ENCODE assay signal across 8 cellular contexts in the genomic region with DNA sequence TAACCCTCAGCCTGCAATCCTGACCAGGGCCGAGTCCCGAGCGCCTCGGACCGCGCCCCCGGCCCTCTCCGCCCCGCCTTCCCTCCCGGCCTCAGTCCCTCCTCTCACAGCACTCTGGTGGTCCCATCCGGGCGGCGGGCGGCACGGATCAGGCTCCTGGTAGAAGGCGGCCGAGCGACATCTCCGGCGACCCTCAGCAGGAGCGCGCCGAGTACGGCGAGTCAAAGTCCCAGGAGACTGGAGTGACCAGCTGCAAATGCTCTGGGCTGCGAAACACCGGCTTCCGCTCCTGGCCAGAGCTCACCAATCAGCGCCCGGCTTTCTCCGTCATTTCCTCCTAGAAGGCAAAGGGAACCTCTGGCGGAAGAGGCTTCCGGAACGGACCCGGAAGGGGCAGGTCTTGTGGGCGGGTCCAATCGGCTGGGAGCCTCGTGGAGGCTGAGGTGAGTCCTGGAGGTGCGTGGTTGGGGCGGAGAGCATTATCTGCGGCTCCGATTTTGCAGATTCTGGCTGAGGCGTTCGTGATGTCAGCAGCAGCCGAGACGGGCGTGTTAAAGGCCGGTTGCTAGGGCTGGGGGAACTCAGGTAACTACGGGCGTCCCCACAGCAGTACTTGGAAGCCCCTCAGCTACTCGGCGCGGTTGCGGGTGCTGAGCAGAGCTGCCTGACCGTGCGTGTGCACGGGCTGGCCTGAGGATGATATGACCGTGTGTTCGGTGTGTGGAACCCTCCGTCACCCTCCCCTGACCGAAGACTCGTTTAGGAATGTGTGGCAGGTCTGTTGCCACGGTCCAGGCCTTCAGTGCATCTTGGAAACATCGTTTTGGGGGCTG. TPM values are rescaled to one million over a fixed set of nuclear protein-coding genes. Genes with fewer than 3 reads are reported as not detected.
DNase-seq lines count a peak whose midpoint lies in the region; ATAC-seq and TF ChIP-seq lines count a peak whose summit lies in the region.

A gene with protein sequence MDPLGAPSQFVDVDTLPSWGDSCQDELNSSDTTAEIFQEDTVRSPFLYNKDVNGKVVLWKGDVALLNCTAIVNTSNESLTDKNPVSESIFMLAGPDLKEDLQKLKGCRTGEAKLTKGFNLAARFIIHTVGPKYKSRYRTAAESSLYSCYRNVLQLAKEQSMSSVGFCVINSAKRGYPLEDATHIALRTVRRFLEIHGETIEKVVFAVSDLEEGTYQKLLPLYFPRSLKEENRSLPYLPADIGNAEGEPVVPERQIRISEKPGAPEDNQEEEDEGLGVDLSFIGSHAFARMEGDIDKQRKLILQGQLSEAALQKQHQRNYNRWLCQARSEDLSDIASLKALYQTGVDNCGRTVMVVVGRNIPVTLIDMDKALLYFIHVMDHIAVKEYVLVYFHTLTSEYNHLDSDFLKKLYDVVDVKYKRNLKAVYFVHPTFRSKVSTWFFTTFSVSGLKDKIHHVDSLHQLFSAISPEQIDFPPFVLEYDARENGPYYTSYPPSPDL (minus strand): TSS at position 282 of the 833 bp plus-strand sequence. CDS start 9,264 bp downstream, outside the sequence.
A gene (plus strand): TSS at position 400 of the 833 bp plus-strand sequence. CDS start 3,581 bp downstream, outside the sequence.

- H3K4me1 ChIP-seq in CD8-positive, alpha-beta memory T cell (ENCODE audit: insufficient read depth, low read length) = peaks cover 31% of the 10 kb centered on the region
- peaks cover 2 to 18% of the 10 kb centered on the region in 2 donors for H3K4me1 ChIP-seq in lung (ENCODE audit: control insufficient read depth in 2 of 2, insufficient read depth in 2 of 2, low read length in 2 of 2)

- WGBS in lung, 2 donors = 0% methylated on average over 64 of the region's 64 CpGs

- H3K9me3 ChIP-seq in CD8-positive, alpha-beta memory T cell (ENCODE audit: low read length) = no peaks in the 10 kb centered on the region
- no peaks in the 10 kb centered on the region for H3K9me3 ChIP-seq in lung (ENCODE audit: control insufficient read depth in 2 of 2, insufficient read depth in 1 of 2, low read length in 1 of 2)

- H3K36me3 Mint-ChIP-seq in CD8-positive, alpha-beta memory T cell = peaks cover 0 to 36% (median 7%) of the 10 kb centered on the region in 3 donors

- POLR2A ChIA-PET in CD8-positive, alpha-beta memory T cell (lab: Charles Lee) = interaction anchor here (0.7 kb wide), 1 partner anchor 323 kb away, joined by 3 read pairs; a partner anchor contains a TSS

- peak within 1 kb of the TSS; percentile 92 to 99 (median 99) for H3K27ac Mint-ChIP-seq in CD8-positive, alpha-beta memory T cell

- H3K36me3 ChIP-seq in CD8-positive, alpha-beta memory T cell (ENCODE audit: insufficient read depth, low read length) = peaks cover 3% of the 10 kb centered on the region
- peaks cover 0 to 6% of the 10 kb centered on the region in 2 donors for H3K36me3 ChIP-seq in lung (ENCODE audit: control insufficient read depth in 2 of 2, insufficient read depth in 2 of 2, low read length in 2 of 2)

- H3K27ac ChIP-seq in CD8-positive, alpha-beta memory T cell (ENCODE audit: low read depth, low read length) = peak within 1 kb of the TSS; percentile 97
- peak within 1 kb of the TSS; percentile 79 to 96 for H3K27ac ChIP-seq in lung (ENCODE audit: low read depth in 1 of 2, low read length in 1 of 2)

- CTCF ChIA-PET in CD8-positive, alpha-beta memory T cell (lab: Charles Lee) = interaction anchor here (0.6 to 2.0 kb wide), 7 partner anchors 10 to 1113 kb away, joined by 3 to 6 read pairs (median 3); no protein-coding TSS in a partner anchor

- H3K27me3 Mint-ChIP-seq in CD8-positive, alpha-beta memory T cell = peaks cover 0 to 2% of the 10 kb centered on the region in 2 donors

- ATAC-seq in GM19468 (IDR thresholded peaks at IDR 0.05; ENCODE audit: extremely low read depth, unreplicated experiment) (peak; percentile 88), lung (ENCODE audit: insufficient read depth, low FRiP score) (peak; percentile 97)

- DNase-seq in CD8-positive, alpha-beta memory T cell = peak; percentile 94 to 97 (median 96)
- DNase-seq in HS-5 (ENCODE audit: low read depth) = peak; percentile 84
- peak; percentile 89 for DNase-seq in NK-92 treated with Interleukin-12 subunit alpha and Interleukin-12 subunit beta, amount 100 ng/mL, for 24 hours (lab: John Stamatoyannopoulos, UW)
- DNase-seq in activated CD8-positive, alpha-beta memory T cell treated with anti-CD3 and anti-CD28 coated beads for 24 hours = peak; percentile 95
- peak; percentile 93 for DNase-seq in effector CD8-positive, alpha-beta T cell (lab: John Stamatoyannopoulos, UW)
- peak; percentile 99 for DNase-seq in lung (ENCODE audit: low spot score)
- DNase-seq in stimulated activated CD4-positive, alpha-beta T cell treated with anti-CD3 and anti-CD28 coated beads, TNF-alpha, amount 100 ng/mL, for 4 hours (ENCODE audit: low read depth in 3 of 3) = peak; percentile 87 to 91 (median 89)

- H3K9me3 Mint-ChIP-seq in CD8-positive, alpha-beta memory T cell = no peaks in the 10 kb centered on the region

- TF ChIP-seq CTCF in lung (IDR thresholded peaks at IDR 0.05; ENCODE audit: control extremely low read depth, extremely low read depth) = no peak

- peaks cover 57 to 74% (median 73%) of the 10 kb centered on the region in 3 donors for H3K4me1 Mint-ChIP-seq in CD8-positive, alpha-beta memory T cell

- peak within 1 kb of the TSS; percentile 92 to 99 (median 96) for H3K4me3 Mint-ChIP-seq in CD8-positive, alpha-beta memory T cell

- no peaks in the 10 kb centered on the region for H3K27me3 ChIP-seq in CD8-positive, alpha-beta memory T cell (ENCODE audit: insufficient read depth, low read length, poor library complexity, severe bottlenecking)
- H3K27me3 ChIP-seq in lung (ENCODE audit: control insufficient read depth, insufficient read depth) = no peaks in the 10 kb centered on the region

- peak within 1 kb of the TSS; percentile 97 for H3K4me3 ChIP-seq in CD8-positive, alpha-beta memory T cell (ENCODE audit: low read length)
- peak within 1 kb of the TSS; percentile 90 for H3K4me3 ChIP-seq in lung

RNA-seq across cellular contexts. Expression of the first gene that starts in this region (rescaled TPM):
- total RNA-seq in CD8-positive, alpha-beta memory T cell = 10 to 100 TPM; 26.4 to 31.7 TPM
- polyA plus RNA-seq in CD8-positive, alpha-beta memory T cell = 10.0 TPM
- 10 to 100 TPM; 27.0 to 52.2 TPM for total RNA-seq in lung
- 1 to 10 TPM; 5.1 to 7.4 TPM for polyA plus RNA-seq in lung

RNA-seq across cellular contexts. Expression of the second gene that starts in this region (rescaled TPM):
- total RNA-seq in CD8-positive, alpha-beta memory T cell = 10 to 100 TPM; 77.2 to 81.4 TPM
- polyA plus RNA-seq in CD8-positive, alpha-beta memory T cell = 30.1 TPM
- total RNA-seq in lung = 10 to 100 TPM; 19.7 to 19.8 TPM
- polyA plus RNA-seq in lung = 10 to 100 TPM in 1 of 2 donors, 1 to 10 TPM in 1; 2.8 to 15.4 TPM

Comparison
In these comparisons a context has a peak if more than half of its experiments do, and no peak if none do; other contexts are left out.
1. Peak in every context shown above with its lines: DNase-seq, ATAC-seq, H3K4me3 ChIP-seq and H3K27ac ChIP-seq.